Comparison of ENCODE assay signal across 8 cellular contexts in genomic region chr13:24511824-24512207, GRCh38. TPM values are rescaled to one million over a fixed set of nuclear protein-coding genes. Genes with fewer than 3 reads are reported as not detected.
DNase-seq lines count a peak whose midpoint lies in the region; ATAC-seq and TF ChIP-seq lines count a peak whose summit lies in the region.

No MANE protein-coding gene starts in this region.

- H3K23ac ChIP-seq in neuronal stem cell (ENCODE audit: low read depth, low read length, poor library complexity): no peak overlapping the region

- H3K4me3 ChIP-seq in HFF-Myc (replicated peaks; ENCODE audit: low read depth, low read length) (peak overlapping the region; percentile 74), PC-9 (peak overlapping the region; percentile 77), neuronal stem cell (ENCODE audit: low read length in 2 of 2) (peak overlapping the region; percentile 91 to 93)

- DNase-seq in GF-D8 (lab: John Stamatoyannopoulos, UW): peak; percentile 69
- DNase-seq in HFF-Myc (ENCODE audit: extremely low read depth, low read depth): no peak
- DNase-seq in PC-9: no peak
- no peak for DNase-seq in endothelial cell (ENCODE audit: low spot score)
- no peak for DNase-seq in neuronal stem cell (ENCODE audit: low spot score)
- DNase-seq in activated CD8-positive, alpha-beta memory T cell treated with anti-CD3 and anti-CD28 coated beads, Interleukin-2, amount 50 U/mL, for 48 hours: no peak

- no peaks in the 10 kb centered on the region for H3K9me3 Mint-ChIP-seq in endothelial cell (ENCODE audit: unreplicated experiment)

- no peak overlapping the region for H2BK15ac ChIP-seq in neuronal stem cell (ENCODE audit: low read length)

- POLR2A ChIA-PET in PC-9 (lab: Charles Lee; ENCODE audit: unreplicated experiment): interaction anchor here (0.8 kb wide), 1 partner anchor 205 kb away, joined by 7 read pairs; no protein-coding TSS in a partner anchor

- H3K9ac ChIP-seq in neuronal stem cell (ENCODE audit: low read depth, low read length, poor library complexity): no peak overlapping the region

- H3K36me3 ChIP-seq in PC-9 (ENCODE audit: low read depth): peaks cover 23% of the 10 kb centered on the region
- H3K36me3 ChIP-seq in neuronal stem cell (replicated peaks in 1 of 2; ENCODE audit: control insufficient read depth in 2 of 2, insufficient read depth in 2 of 2, low read length in 2 of 2): peaks cover 0 to 9% of the 10 kb centered on the region in 2 donors

- H3K4me2 ChIP-seq in PC-9: peak overlapping the region; percentile 89
- H3K4me2 ChIP-seq in neuronal stem cell (ENCODE audit: insufficient read depth, low read length, poor library complexity, severe bottlenecking): peak overlapping the region; percentile 68

- H3K4me1 Mint-ChIP-seq in endothelial cell (ENCODE audit: unreplicated experiment): peaks cover 14% of the 10 kb centered on the region

- H4K8ac ChIP-seq in neuronal stem cell (ENCODE audit: low read depth, low read length): no peak overlapping the region

- H3K14ac ChIP-seq in neuronal stem cell (ENCODE audit: low read length): no peak overlapping the region

- no peaks in the 10 kb centered on the region for H3K79me1 ChIP-seq in neuronal stem cell (ENCODE audit: low read depth, low read length)

- H3K27me3 Mint-ChIP-seq in endothelial cell (ENCODE audit: unreplicated experiment): peaks cover 5% of the 10 kb centered on the region

- TF ChIP-seq CTCF in HFF-Myc (IDR thresholded peaks at IDR 0.05; ENCODE audit: low read depth, low read length, missing control alignments): no peak
- no peak for TF ChIP-seq CTCF in PC-9 (conservative IDR thresholded peaks at IDR 0.05)
- TF ChIP-seq CTCF in endothelial cell (IDR thresholded peaks at IDR 0.05; ENCODE audit: unreplicated experiment): no peak

- CTCF ChIA-PET in PC-9 (lab: Charles Lee): no interaction called here

- peaks cover 57% of the 10 kb centered on the region for H3K79me2 ChIP-seq in PC-9 (ENCODE audit: low read depth)

- H2BK120ac ChIP-seq in neuronal stem cell (ENCODE audit: low read depth, low read length): no peak overlapping the region

- ATAC-seq in HG02884 (IDR thresholded peaks at IDR 0.05; ENCODE audit: unreplicated experiment) (no peak), HG02870 (IDR thresholded peaks at IDR 0.05; ENCODE audit: unreplicated experiment) (no peak)

- peak overlapping the region; percentile 89 for H3K4me3 Mint-ChIP-seq in endothelial cell (ENCODE audit: unreplicated experiment)

- H2BK5ac ChIP-seq in neuronal stem cell (ENCODE audit: low read length): no peak overlapping the region

- BruUV-seq in PC-9 (replicated peaks; lab: Mats Ljungman, UMichigan): no TSS peak

- H2AFZ ChIP-seq in PC-9 (no peak overlapping the region), neuronal stem cell (ENCODE audit: low read length) (peak overlapping the region; percentile 98)

- peak overlapping the region; percentile 99 for H3K27ac ChIP-seq in PC-9
- no peak overlapping the region for H3K27ac ChIP-seq in neuronal stem cell (replicated peaks; ENCODE audit: low read length)

- no peaks in the 10 kb centered on the region for H3K9me2 ChIP-seq in PC-9 (ENCODE audit: insufficient read depth)

- no peak overlapping the region for H4K91ac ChIP-seq in neuronal stem cell (ENCODE audit: low read depth, low read length, poor library complexity)

- peaks cover 11% of the 10 kb centered on the region for H3K36me3 Mint-ChIP-seq in endothelial cell (ENCODE audit: low read depth, unreplicated experiment)

- no CpG with 5 or more reads among the region's 6 CpGs for WGBS in neuronal stem cell (ENCODE audit: extremely low coverage in 2 of 2, insufficient read length in 2 of 2, insufficient replicate concordance in 1 of 2), 2 donors

- H4K20me1 ChIP-seq in PC-9 (ENCODE audit: insufficient read depth): 0 out of 2 replicates have a peak, but pooled peaks cover 3% of the 10 kb centered on the region

- H3F3A ChIP-seq in PC-9 (ENCODE audit: insufficient read depth, low read depth): peaks cover 31% of the 10 kb centered on the region

- H3K9me3 ChIP-seq in PC-9 (ENCODE audit: insufficient read depth, low read depth) (peaks cover 9% of the 10 kb centered on the region), neuronal stem cell (replicated peaks in 1 of 2; ENCODE audit: control insufficient read depth in 2 of 2, insufficient read depth in 1 of 2, low read depth in 1 of 2, low read length in 2 of 2) (peaks cover 0 to 6% of the 10 kb centered on the region in 2 donors)

- H3K27ac Mint-ChIP-seq in endothelial cell (ENCODE audit: unreplicated experiment): peak overlapping the region; percentile 78

- no peak overlapping the region for H2AK5ac ChIP-seq in neuronal stem cell (ENCODE audit: low read depth, low read length)

- no peak overlapping the region for H3K18ac ChIP-seq in neuronal stem cell (ENCODE audit: low read length)

- H3K4ac ChIP-seq in neuronal stem cell (ENCODE audit: low read length): no peak overlapping the region

- H2BK12ac ChIP-seq in neuronal stem cell (ENCODE audit: low read length): no peak overlapping the region

- intact Hi-C loops in PC-9 (cut with micrococcal nuclease; ENCODE audit: unreplicated experiment): loop anchor here (1.0 to 2.0 kb wide), 3 partner anchors 10 to 159 kb away; no protein-coding TSS in a partner anchor

- H3K27me3 ChIP-seq in PC-9 (ENCODE audit: insufficient read depth, low read depth) (no peaks in the 10 kb centered on the region), neuronal stem cell (ENCODE audit: control insufficient read depth in 3 of 3, insufficient read depth in 3 of 3, low read depth in 1 of 3, low read length in 3 of 3) (no peaks in the 10 kb centered on the region)

- peaks cover 40% of the 10 kb centered on the region for H3K4me1 ChIP-seq in PC-9 (replicated peaks; ENCODE audit: insufficient read depth)
- peaks cover 0 to 6% of the 10 kb centered on the region in 2 donors for H3K4me1 ChIP-seq in neuronal stem cell (ENCODE audit: control insufficient read depth in 2 of 2, insufficient read depth in 1 of 2, low read depth in 1 of 2, low read length in 2 of 2)

RNA-seq across cellular contexts. Expression of gene PARP4, which starts 0.8 kb away (rescaled TPM):
- 54.8 and 80.6 TPM in 2 replicates for total RNA-seq in PC-9 (2021)
- 31.8 TPM for total RNA-seq in endothelial cell (ENCODE audit: unreplicated experiment)
- 18.5 TPM for polyA plus RNA-seq in neuronal stem cell (2013, experiment 1 of 2)
- 19.3 TPM for polyA plus RNA-seq in neuronal stem cell (2013, experiment 2 of 2)
